Comparison of ENCODE assay signal across 21 cellular contexts in genomic region chr3:164479406-164479805, GRCh38.
"Had no signal": no experiment of that assay in that cellular context is flagged by ENCODE, and none has a peak within 500 bp of the region (broad histone marks: within the 10 kb centered on the region; RNA-seq: fewer than 3 reads in every experiment).

No MANE protein-coding gene starts in this region.

- H3K9me3 ChIP-seq: Peyer's patch had no signal

- H3K4me3 ChIP-seq: K562, Peyer's patch had no signal

- DNase-seq: activated B cell treated with CpG ODN at 0.5 μM for 24 hours; activated CD4-positive, alpha-beta T cell treated with anti-CD3 and anti-CD28 coated beads for 1 hour; activated CD4-positive, alpha-beta T cell treated with anti-CD3 and anti-CD28 coated beads, Interleukin-2, amount 10 ng/mL, durations not matched to agents 24 days and 14 days; activated CD4-positive, alpha-beta T cell treated with anti-CD3 and anti-CD28 coated beads, Interleukin-2, amount 50 U/mL, for 48 hours; activated CD8-positive, alpha-beta memory T cell treated with anti-CD3 and anti-CD28 coated beads, Interleukin-2, amount 10 ng/mL, durations not matched to agents 7 days and 5 days; activated effector memory CD4-positive, alpha-beta T cell treated with anti-CD3 and anti-CD28 coated beads, Interleukin-2, amount 50 U/mL, for 16 hours; activated naive CD4-positive, alpha-beta T cell treated with Interleukin-2 at 50 U/mL for 16 hours; activated naive CD8-positive, alpha-beta T cell treated with anti-CD3 and anti-CD28 coated beads, Interleukin-2, amount 50 U/mL, for 24 hours; activated T-cell treated with anti-CD3 and anti-CD28 coated beads, Interleukin-2, amount 50 U/mL, for 4 hours; amygdala; Karpas-422; NCI-H1436; NCI-H1694 treated with DMSO at 0.1 percent for 48 hours; NCI-H524 treated with DMSO at 0.1 percent for 48 hours; Peyer's patch; SHP77; T-helper 2 cell; T1000 had no signal

- FAIRE-seq: astrocyte, K562, TTC549 had no signal

- H3K27me3 ChIP-seq: Peyer's patch had no signal

- H3K36me3 ChIP-seq: Peyer's patch had no signal

- H3K27ac ChIP-seq: Peyer's patch had no signal
